29 cellular contexts compared by ENCODE assay signal in genomic region chr5:9168791-9169611, GRCh38.
A peak's percentile ranks its signal among the peaks of the same experiment; 100 is the strongest.
DNase-seq lines count a peak whose midpoint lies in the region; FAIRE-seq and TF ChIP-seq lines count a peak whose summit lies in the region.
"Had no signal": no experiment of that assay in that cellular context is flagged by ENCODE, and none has a peak within 500 bp of the region (broad histone marks: within the 10 kb centered on the region; RNA-seq: fewer than 3 reads in every experiment).

No MANE protein-coding gene starts in this region.

- no peaks in the 10 kb centered on the region for H3K79me2 ChIP-seq in keratinocyte (ENCODE audit: control insufficient read depth, insufficient read depth, low read length)

- POLR2A ChIA-PET in RWPE1 (lab: Yijun Ruan, JAX; ENCODE audit: low non-redundant PET): no interaction called here

- peak overlapping the region; percentile 45 for H3K4me2 ChIP-seq in keratinocyte (ENCODE audit: control insufficient read depth, extremely low read depth, insufficient read depth, low read depth, low read length)

- H3K4me3 Mint-ChIP-seq in osteocyte (ENCODE audit: unreplicated experiment): no peak overlapping the region
- H3K4me3 Mint-ChIP-seq: activated CD8-positive, alpha-beta T cell treated with anti-CD3 and anti-CD28 coated beads for 36 hours; activated naive CD8-positive, alpha-beta T cell treated with anti-CD3 and anti-CD28 coated beads, Interleukin-2, amount 10 ng/mL, durations not matched to agents 7 days and 5 days; immature natural killer cell; mesothelial cell of epicardium; natural killer cell had no signal

- no peaks in the 10 kb centered on the region for H3K27me3 ChIP-seq in keratinocyte (ENCODE audit: control insufficient read depth, extremely low read depth, insufficient read depth, low read length)
- H3K27me3 ChIP-seq: brain microvascular endothelial cell, colonic mucosa, SJSA1, upper lobe of right lung had no signal

- dilution Hi-C loops in keratinocyte (cut with MboI; ENCODE audit: extremely low pct_ligation_motif_present, low sequenced_read_pairs): no loop called here

- no peaks in the 10 kb centered on the region for H3K27me3 Mint-ChIP-seq in osteocyte (ENCODE audit: unreplicated experiment)
- H3K27me3 Mint-ChIP-seq: activated CD8-positive, alpha-beta T cell treated with anti-CD3 and anti-CD28 coated beads for 36 hours; activated naive CD8-positive, alpha-beta T cell treated with anti-CD3 and anti-CD28 coated beads, Interleukin-2, amount 10 ng/mL, durations not matched to agents 7 days and 5 days had no signal

- no peak for TF ChIP-seq CTCF in RWPE1 (conservative IDR thresholded peaks at IDR 0.05; ENCODE audit: low read depth)
- no peak for TF ChIP-seq CTCF in keratinocyte (optimal IDR thresholded peaks at IDR 0.05 in 1 of 3, IDR thresholded peaks at IDR 0.05 in 1 of 3, conservative IDR thresholded peaks at IDR 0.05 in 1 of 3; ENCODE audit: extremely low read depth in 1 of 3, insufficient read depth in 2 of 3, low read length in 3 of 3)
- no peak for TF ChIP-seq CTCF in osteocyte (IDR thresholded peaks at IDR 0.05)

- H3K4me1 ChIP-seq in keratinocyte (ENCODE audit: control insufficient read depth, extremely low read depth, insufficient read depth, low read length): peaks cover 33% of the 10 kb centered on the region
- H3K4me1 ChIP-seq: colonic mucosa, left ventricle myocardium inferior, upper lobe of right lung had no signal

- H3K4me1 Mint-ChIP-seq in osteocyte (ENCODE audit: unreplicated experiment): peaks cover 42% of the 10 kb centered on the region
- H3K4me1 Mint-ChIP-seq: activated naive CD8-positive, alpha-beta T cell treated with anti-CD3 and anti-CD28 coated beads, Interleukin-2, amount 10 ng/mL, durations not matched to agents 7 days and 5 days; immature natural killer cell; mesothelial cell of epicardium; natural killer cell had no signal

- H3K27ac Mint-ChIP-seq in osteocyte (ENCODE audit: unreplicated experiment): no peak overlapping the region
- H3K27ac Mint-ChIP-seq: activated CD8-positive, alpha-beta T cell treated with anti-CD3 and anti-CD28 coated beads for 36 hours; activated naive CD8-positive, alpha-beta T cell treated with anti-CD3 and anti-CD28 coated beads, Interleukin-2, amount 10 ng/mL, durations not matched to agents 7 days and 5 days; immature natural killer cell; mesothelial cell of epicardium; natural killer cell had no signal

- H3K4me3 ChIP-seq in keratinocyte (ENCODE audit: control insufficient read depth in 2 of 3, extremely low read depth in 1 of 3, insufficient read depth in 2 of 3, low read depth in 1 of 3, low read length in 3 of 3): no peak overlapping the region
- H3K4me3 ChIP-seq: colonic mucosa, left ventricle myocardium inferior, SJSA1, upper lobe of right lung had no signal

- CTCF ChIA-PET in RWPE1 (lab: Yijun Ruan, JAX): interaction anchor here (0.5 kb wide), 1 partner anchor 28 kb away, joined by 3 read pairs; no protein-coding TSS in a partner anchor

- peak; percentile 72 for FAIRE-seq in keratinocyte (lab: Jason Lieb, UNC)
- FAIRE-seq: GM12891 had no signal

- no peaks in the 10 kb centered on the region for H3K9me1 ChIP-seq in keratinocyte (ENCODE audit: control insufficient read depth, extremely low read depth, insufficient read depth, low read length)

- H3K9ac ChIP-seq in keratinocyte (ENCODE audit: control insufficient read depth, extremely low read depth, insufficient read depth, low read length): no peak overlapping the region

- no peaks in the 10 kb centered on the region for H4K20me1 ChIP-seq in keratinocyte (ENCODE audit: control insufficient read depth, extremely low read depth, insufficient read depth, low read length)

- H3K9me3 Mint-ChIP-seq in osteocyte (ENCODE audit: unreplicated experiment): peaks cover 21% of the 10 kb centered on the region
- H3K9me3 Mint-ChIP-seq: activated naive CD8-positive, alpha-beta T cell treated with anti-CD3 and anti-CD28 coated beads, Interleukin-2, amount 10 ng/mL, durations not matched to agents 7 days and 5 days had no signal

- H3K27ac ChIP-seq in RWPE1 (no peak overlapping the region), epithelial cell of prostate (peak overlapping the region; percentile 51), keratinocyte (ENCODE audit: control insufficient read depth, insufficient read depth, low read length) (peak overlapping the region; percentile 43)
- H3K27ac ChIP-seq: brain microvascular endothelial cell, colonic mucosa, left ventricle myocardium inferior, SJSA1, upper lobe of right lung had no signal

- H2AFZ ChIP-seq in keratinocyte (ENCODE audit: control insufficient read depth, low read length): no peak overlapping the region

- no peaks in the 10 kb centered on the region for H3K36me3 ChIP-seq in keratinocyte (ENCODE audit: control insufficient read depth in 2 of 2, extremely low read depth in 1 of 2, insufficient read depth in 2 of 2, low read length in 2 of 2)
- H3K36me3 ChIP-seq: brain microvascular endothelial cell, colonic mucosa, left ventricle myocardium inferior, SJSA1, upper lobe of right lung had no signal

- H3K36me3 Mint-ChIP-seq in osteocyte (ENCODE audit: unreplicated experiment): peaks cover 38% of the 10 kb centered on the region
- H3K36me3 Mint-ChIP-seq: activated naive CD8-positive, alpha-beta T cell treated with anti-CD3 and anti-CD28 coated beads, Interleukin-2, amount 10 ng/mL, durations not matched to agents 7 days and 5 days; immature natural killer cell; natural killer cell had no signal

- DNase-seq in ELR (ENCODE audit: low read depth) (peak; percentile 24), RWPE1 (ENCODE audit: low spot score) (peak; percentile 25), epithelial cell of prostate (ENCODE audit: low read depth, low spot score) (peak; percentile 34), keratinocyte (ENCODE audit: low read depth, low spot score) (peak; percentile 50), GM03348 (ENCODE audit: low spot score) (no peak), osteocyte (ENCODE audit: extremely low spot score, unreplicated experiment) (no peak), NCI-H526 (lab: John Stamatoyannopoulos, UW) (no peak), cortex of kidney (lab: John Stamatoyannopoulos, UW) (no peak)
- DNase-seq: activated CD4-positive, CD25-positive, alpha-beta regulatory T cell treated with anti-CD3 and anti-CD28 coated beads, Interleukin-2, amount 50 U/mL, for 72 hours; activated CD8-positive, alpha-beta T cell treated with anti-CD3 and anti-CD28 coated beads for 36 hours; activated effector memory CD4-positive, alpha-beta T cell treated with anti-CD3 and anti-CD28 coated beads, Interleukin-2, amount 50 U/mL, for 16 hours; activated naive CD8-positive, alpha-beta T cell treated with anti-CD3 and anti-CD28 coated beads, Interleukin-2, amount 10 ng/mL, durations not matched to agents 7 days and 5 days; brain microvascular endothelial cell; colonic mucosa; COR-L47; H7; immature natural killer cell; left ventricle myocardium inferior; natural killer cell; NCI-H1105 treated with DMSO at 0.1 percent for 48 hours; NCI-H2081; NCI-H345; retina; substantia nigra; T-helper 1 cell; upper lobe of right lung had no signal

- H3K9me3 ChIP-seq in keratinocyte (ENCODE audit: control insufficient read depth, low read depth, low read length): peaks cover 9% of the 10 kb centered on the region
- H3K9me3 ChIP-seq: colonic mucosa, left ventricle myocardium inferior, SJSA1, upper lobe of right lung had no signal

Comparison
In these comparisons a context has a peak if more than half of its experiments do, and no peak if none do; other contexts are left out.
1. DNase-seq: peak in ELR (single experiment), RWPE1 (single experiment), epithelial cell of prostate (single experiment) and keratinocyte (single experiment); none in GM03348 (single experiment), osteocyte (single experiment), NCI-H526 (0 of 2) and cortex of kidney (single experiment).